16 cellular contexts compared by ENCODE assay signal in genomic region chr16:79049040-79049439, GRCh38.
A peak's percentile ranks its signal among the peaks of the same experiment; 100 is the strongest.
DNase-seq lines count a peak whose midpoint lies in the region; ATAC-seq, FAIRE-seq and TF ChIP-seq lines count a peak whose summit lies in the region.
"Had no signal": no experiment of that assay in that cellular context is flagged by ENCODE, and none has a peak within 500 bp of the region (broad histone marks: within the 10 kb centered on the region; RNA-seq: fewer than 3 reads in every experiment).

No MANE protein-coding gene starts in this region.

- no peaks in the 10 kb centered on the region for H3K79me1 ChIP-seq in H1 (ENCODE audit: low read depth, low read length)

- H3K9ac ChIP-seq in H1 (replicated peaks in 1 of 4; ENCODE audit: extremely low read depth in 1 of 4, low read depth in 3 of 4, low read length in 3 of 4) (no peak overlapping the region), smooth muscle cell (ENCODE audit: low read depth) (no peak overlapping the region)
- H3K9ac ChIP-seq: BLaER1 had no signal

- H3K9me3 Mint-ChIP-seq in effector memory CD8-positive, alpha-beta T cell, result no peaks in the 10 kb centered on the region
- H3K9me3 Mint-ChIP-seq: CD8-positive, alpha-beta memory T cell had no signal

- H3K56ac ChIP-seq in H1 (replicated peaks; ENCODE audit: insufficient read length, low read depth, low read length), result no peak overlapping the region

- no peak overlapping the region for H4K91ac ChIP-seq in H1 (replicated peaks; ENCODE audit: insufficient read length, low read length)

- H3K27me3 ChIP-seq in H1 (replicated peaks in 1 of 4; ENCODE audit: control insufficient read depth in 3 of 4, extremely low read depth in 1 of 4, insufficient read depth in 3 of 4, low read length in 3 of 4) (no peaks in the 10 kb centered on the region), smooth muscle cell (ENCODE audit: low read depth) (peaks cover 24% of the 10 kb centered on the region), transverse colon (no peaks in the 10 kb centered on the region)
- H3K27me3 ChIP-seq: BLaER1 had no signal

- intact Hi-C loops in transverse colon (cut with DNase I; ENCODE audit: low total_unique reads), result no loop called here

- H3K27ac Mint-ChIP-seq in effector memory CD8-positive, alpha-beta T cell, result no peak overlapping the region
- H3K27ac Mint-ChIP-seq: CD8-positive, alpha-beta memory T cell; HFFc6 had no signal

- H3K4me2 ChIP-seq in H1 (ENCODE audit: insufficient read depth in 1 of 2, low read depth in 2 of 2, low read length in 2 of 2), result no peak overlapping the region
- no peak overlapping the region for H3K4me2 ChIP-seq in smooth muscle cell
- H3K4me2 ChIP-seq: BLaER1 had no signal

- H3K4me1 ChIP-seq in H1 (replicated peaks in 1 of 4; ENCODE audit: control insufficient read depth in 3 of 4, insufficient read depth in 4 of 4, low read length in 3 of 4) (peaks cover 0 to 8% (median 2%) of the 10 kb centered on the region in 4 experiments; a peak in 5 of 7 replicates), smooth muscle cell (ENCODE audit: low read depth) (peaks cover 5% of the 10 kb centered on the region), transverse colon (peaks cover 0 to 3% (median 1%) of the 10 kb centered on the region in 4 donors)
- H3K4me1 ChIP-seq: BLaER1, Caco-2 had no signal

- TF ChIP-seq POLR2A in H1 (IDR thresholded peaks at IDR 0.05; ENCODE audit: control extremely low read depth in 1 of 2, low read depth in 2 of 2, low read length in 2 of 2), result no peak
- TF ChIP-seq POLR2A in transverse colon (IDR thresholded peaks at IDR 0.05), result no peak

- DNase-seq in NCI-H1436 treated with DMSO at 0.1 percent for 48 hours (lab: John Stamatoyannopoulos, UW) (peak; percentile 21), NCI-H1436 (lab: John Stamatoyannopoulos, UW) (no peak), NCI-H1694 treated with DMSO at 0.1 percent for 48 hours (lab: John Stamatoyannopoulos, UW) (peak; percentile 2), NCI-H345 treated with DMSO at 0.1 percent for 48 hours (lab: John Stamatoyannopoulos, UW; ENCODE audit: unreplicated experiment) (peak; percentile 68), H1 (ENCODE audit: low read depth in 1 of 2, low spot score in 2 of 2) (no peak), smooth muscle cell (lab: John Stamatoyannopoulos, UW; ENCODE audit: unreplicated experiment) (no peak), transverse colon (no peak)
- DNase-seq in effector memory CD8-positive, alpha-beta T cell, result no peak
- DNase-seq: 8988T; AML-193; Caco-2; CD8-positive, alpha-beta memory T cell; HCEC 1CT; HFFc6 had no signal

- no peak overlapping the region for H3K18ac ChIP-seq in H1 (ENCODE audit: extremely low read depth, low read length)

- H2AFZ ChIP-seq in H1 (ENCODE audit: low read length) (no peak overlapping the region), smooth muscle cell (ENCODE audit: low read depth) (no peak overlapping the region)

- no peak overlapping the region for H2BK120ac ChIP-seq in H1 (replicated peaks; ENCODE audit: low read depth, low read length)

- no peak overlapping the region for H4K5ac ChIP-seq in H1 (ENCODE audit: insufficient read length, low read depth, low read length)

- no peak for ATAC-seq in effector memory CD8-positive, alpha-beta T cell (replicated peaks)

- H2AK5ac ChIP-seq in H1 (ENCODE audit: low read depth, low read length), result no peak overlapping the region; the same call in 1 of the 2 replicates

- no peak overlapping the region for H3K4ac ChIP-seq in H1 (replicated peaks; ENCODE audit: insufficient read length, low read depth, low read length)

- H3K4me3 ChIP-seq in H1 (ENCODE audit: extremely low read depth in 1 of 4, insufficient read depth in 2 of 4, low read depth in 3 of 4, low read length in 4 of 4), result no peak overlapping the region
- H3K4me3 ChIP-seq in smooth muscle cell, result no peak overlapping the region
- H3K4me3 ChIP-seq in transverse colon, result no peak overlapping the region
- H3K4me3 ChIP-seq: BLaER1 had no signal

- no peak overlapping the region for H2BK15ac ChIP-seq in H1 (ENCODE audit: low read length)

- H4K20me1 ChIP-seq in H1 (replicated peaks in 1 of 2; ENCODE audit: control insufficient read depth in 1 of 2, insufficient read depth in 2 of 2, low read length in 2 of 2), result no peaks in the 10 kb centered on the region
- no peaks in the 10 kb centered on the region for H4K20me1 ChIP-seq in smooth muscle cell (ENCODE audit: low read depth)
- H4K20me1 ChIP-seq: BLaER1 had no signal

- H3K27ac ChIP-seq in H1 (ENCODE audit: low read depth, low read length) (no peak overlapping the region), smooth muscle cell (ENCODE audit: low read depth) (no peak overlapping the region), transverse colon (no peak overlapping the region)
- H3K27ac ChIP-seq: BLaER1, HL-60 had no signal

- H3K23ac ChIP-seq in H1 (ENCODE audit: insufficient read length), result no peak overlapping the region

- CTCF ChIA-PET in H1 (lab: Charles Lee; ENCODE audit: partially characterized antibody), result interaction anchor here (1.0 to 5.0 kb wide), 4 partner anchors 12 to 60 kb away, joined by 3 to 21 read pairs (median 12); no protein-coding TSS in a partner anchor

- H4K8ac ChIP-seq in H1 (ENCODE audit: extremely low read depth, insufficient read depth, low read length), result no peak overlapping the region

- FAIRE-seq in H1 (lab: Jason Lieb, UNC), result no peak

- POLR2A ChIA-PET in H1 (lab: Charles Lee; ENCODE audit: partially characterized antibody), result no interaction called here

- H2BK20ac ChIP-seq in H1 (ENCODE audit: low read length), result 0 out of 2 replicates have a peak overlapping the region, but pooled peaks have one; percentile 48

- no peaks in the 10 kb centered on the region for H3K79me2 ChIP-seq in H1 (ENCODE audit: control insufficient read depth in 1 of 2, insufficient read depth in 2 of 2, low read length in 2 of 2)
- no peaks in the 10 kb centered on the region for H3K79me2 ChIP-seq in smooth muscle cell (ENCODE audit: low read depth)

- no peaks in the 10 kb centered on the region for H3F3A ChIP-seq in smooth muscle cell (ENCODE audit: low read depth)

- no peaks in the 10 kb centered on the region for H3K27me3 Mint-ChIP-seq in effector memory CD8-positive, alpha-beta T cell
- H3K27me3 Mint-ChIP-seq: CD8-positive, alpha-beta memory T cell had no signal

- 90% methylated on average over 6 of the region's 6 CpGs; no CpG with 5 or more reads in 1 of the 2 experiments for WGBS in H1 (ENCODE audit: extremely low coverage in 1 of 2, insufficient coverage in 1 of 2, insufficient read length in 1 of 2, insufficient replicate concordance in 2 of 2, low coverage in 1 of 2, low lambda C conversion rate in 2 of 2, missing lambda C conversion rate in 1 of 2), 2 experiments
- WGBS in smooth muscle cell (ENCODE audit: low lambda C conversion rate), result 92% methylated on average over 6 of the region's 6 CpGs
- WGBS in transverse colon (ENCODE audit: low coverage in 1 of 2), 2 donors, result 83 to 88% methylated on average over 1 to 6 of the region's 6 CpGs

- H2BK12ac ChIP-seq in H1 (ENCODE audit: low read depth, low read length), result no peak overlapping the region

- no peaks in the 10 kb centered on the region for H3K36me3 ChIP-seq in H1 (ENCODE audit: control insufficient read depth in 2 of 4, insufficient read depth in 4 of 4, low read length in 3 of 4)
- no peaks in the 10 kb centered on the region for H3K36me3 ChIP-seq in smooth muscle cell (ENCODE audit: low read depth)
- H3K36me3 ChIP-seq in transverse colon, result no peaks in the 10 kb centered on the region
- H3K36me3 ChIP-seq: BLaER1 had no signal

- TF ChIP-seq EP300 in H1 (IDR thresholded peaks at IDR 0.05; ENCODE audit: borderline replicate concordance in 1 of 2, low read depth in 2 of 2, low read length in 2 of 2), result no peak
- TF ChIP-seq EP300 in transverse colon (IDR thresholded peaks at IDR 0.05; ENCODE audit: low read depth), result no peak

- in situ Hi-C loops in transverse colon (cut with MboI; ENCODE audit: low pct_ligation_motif_present in 1 of 4, low pct_unique_long_range_greater_than_20kb in 1 of 4, low sequenced_read_pairs in 3 of 4), result no loop called here

- TF ChIP-seq RAD21 in H1 (IDR thresholded peaks at IDR 0.05 in 1 of 2, conservative IDR thresholded peaks at IDR 0.05 in 1 of 2; ENCODE audit: low read depth in 2 of 2, low read length in 2 of 2), result no peak

- TF ChIP-seq CTCF in H1 (IDR thresholded peaks at IDR 0.05; ENCODE audit: control extremely low read depth in 1 of 3, insufficient read depth in 1 of 3, low read depth in 1 of 3, low read length in 3 of 3) (no peak), smooth muscle cell (IDR thresholded peaks at IDR 0.05; ENCODE audit: borderline replicate concordance, insufficient read depth, poor library complexity, severe bottlenecking) (no peak), transverse colon (IDR thresholded peaks at IDR 0.05) (no peak)

- H3K14ac ChIP-seq in H1 (ENCODE audit: insufficient read length), result no peak overlapping the region

- H3K9me3 ChIP-seq in H1 (ENCODE audit: insufficient read depth in 2 of 2, low read depth in 1 of 2, low read length in 1 of 2), result no peaks in the 10 kb centered on the region
- no peaks in the 10 kb centered on the region for H3K9me3 ChIP-seq in smooth muscle cell (replicated peaks; ENCODE audit: low read depth)
- no peaks in the 10 kb centered on the region for H3K9me3 ChIP-seq in transverse colon

- no peaks in the 10 kb centered on the region for H3K23me2 ChIP-seq in H1 (ENCODE audit: low read depth, low read length)

- H3K36me3 Mint-ChIP-seq in effector memory CD8-positive, alpha-beta T cell (ENCODE audit: insufficient read depth), result peaks cover 4% of the 10 kb centered on the region

- H3K4me1 Mint-ChIP-seq in effector memory CD8-positive, alpha-beta T cell (ENCODE audit: low read depth in 2 of 2), result no peaks in the 10 kb centered on the region

- no peak overlapping the region for H3K4me3 Mint-ChIP-seq in effector memory CD8-positive, alpha-beta T cell
- H3K4me3 Mint-ChIP-seq: CD8-positive, alpha-beta memory T cell; HFFc6 had no signal

- peak overlapping the region; percentile 45; the same call in 1 of the 2 replicates for H2BK5ac ChIP-seq in H1 (ENCODE audit: low read depth, low read length)

TF ChIP-seq in H1, 55 proteins besides CTCF, POLR2A, EP300 and RAD21 (continues in another document):
- no peak for TF ChIP-seq JUN (IDR thresholded peaks at IDR 0.05; ENCODE audit: low read depth, low read length)
- TF ChIP-seq RBBP5 (IDR thresholded peaks at IDR 0.05; ENCODE audit: borderline replicate concordance, low read depth, low read length), result no peak
- no peak for TF ChIP-seq SP4 (IDR thresholded peaks at IDR 0.05; ENCODE audit: low read length)
- TF ChIP-seq POU5F1 (IDR thresholded peaks at IDR 0.05; ENCODE audit: low read depth, low read length), result no peak
- TF ChIP-seq TCF12 (IDR thresholded peaks at IDR 0.05; ENCODE audit: low read depth, low read length), result no peak
- TF ChIP-seq SIRT6 (IDR thresholded peaks at IDR 0.05; ENCODE audit: low read length), result no peak
- TF ChIP-seq EGR1 (IDR thresholded peaks at IDR 0.05; ENCODE audit: borderline replicate concordance, low read depth, low read length), result no peak
- TF ChIP-seq CHD2 (IDR thresholded peaks at IDR 0.05; ENCODE audit: low read length), result no peak
- TF ChIP-seq MAFK (IDR thresholded peaks at IDR 0.05; ENCODE audit: low read depth, low read length), result no peak
- TF ChIP-seq NANOG (IDR thresholded peaks at IDR 0.05; ENCODE audit: insufficient read depth, low read depth, low read length, poor library complexity, severe bottlenecking), result no peak
- no peak for TF ChIP-seq CBX8 (IDR thresholded peaks at IDR 0.05; ENCODE audit: borderline replicate concordance, low read depth, low read length)

Comparison
In these comparisons a context has a peak if more than half of its experiments do, and no peak if none do; other contexts are left out.
1. DNase-seq: peak in NCI-H1436 treated with DMSO at 0.1 percent for 48 hours (single experiment), NCI-H1694 treated with DMSO at 0.1 percent for 48 hours (single experiment) and NCI-H345 treated with DMSO at 0.1 percent for 48 hours (single experiment); none in NCI-H1436 (single experiment), H1 (0 of 2), smooth muscle cell (single experiment), effector memory CD8-positive, alpha-beta T cell (0 of 3) and transverse colon (single experiment).